ENCODE assay signal across 25 cellular contexts in genomic region chr2:40872580-40872979, GRCh38.
DNase-seq lines count a peak whose midpoint lies in the region; ATAC-seq, FAIRE-seq and TF ChIP-seq lines count a peak whose summit lies in the region.
"Had no signal": no experiment of that assay in that cellular context is flagged by ENCODE, and none has a peak within 500 bp of the region (broad histone marks: within the 10 kb centered on the region; RNA-seq: fewer than 3 reads in every experiment).

No MANE protein-coding gene starts in this region.

- DNase-seq in NCI-H748 treated with DMSO at 0.1 percent for 48 hours (lab: John Stamatoyannopoulos, UW) = peak; percentile 15
- DNase-seq in NCI-H748 (lab: John Stamatoyannopoulos, UW; ENCODE audit: unreplicated experiment) = no peak
- no peak for DNase-seq in omental fat pad (ENCODE audit: low spot score)
- no peak for DNase-seq in ovary
- DNase-seq in OCI-M2 (lab: John Stamatoyannopoulos, UW; ENCODE audit: unreplicated experiment) = no peak
- DNase-seq: 8988T; AML-193; Calu3; CD8-positive, alpha-beta memory T cell; DMS153; NCI-H1092 treated with DMSO at 0.1 percent for 48 hours; NCI-H146; NCI-H2029; NCI-H2171; NCI-H446; NCI-H526 had no signal

- no peaks in the 10 kb centered on the region for H3K9me2 ChIP-seq in Loucy (replicated peaks; ENCODE audit: low read depth, low read length)

- TF ChIP-seq CTCF in Loucy (conservative IDR thresholded peaks at IDR 0.05; ENCODE audit: low read length) = no peak
- no peak for TF ChIP-seq CTCF in omental fat pad (IDR thresholded peaks at IDR 0.05)
- no peak for TF ChIP-seq CTCF in ovary (IDR thresholded peaks at IDR 0.05)

- WGBS in ovary, 3 donors = 13 to 31% (median 19%) methylated on average over 2 of the region's 2 CpGs

- no peak overlapping the region for H3K4me3 ChIP-seq in Loucy (ENCODE audit: low read length, poor library complexity, severe bottlenecking)
- H3K4me3 ChIP-seq in ovary = no peak overlapping the region
- H3K4me3 ChIP-seq: HAP-1, K562 had no signal

- ATAC-seq in GM21515 (IDR thresholded peaks at IDR 0.05; ENCODE audit: unreplicated experiment) (no peak), omental fat pad (ENCODE audit: low FRiP score) (no peak)
- ATAC-seq: HepG2, K562, Right ventricle myocardium inferior had no signal

- FAIRE-seq in TTC549 (lab: Jason Lieb, UNC) = peak; percentile 26
- FAIRE-seq: HepG2, K562 had no signal

- no peak overlapping the region for H3K27ac ChIP-seq in ovary
- H3K27ac ChIP-seq: C4-2B, HL-60 had no signal

- H4K20me1 ChIP-seq in Loucy (ENCODE audit: insufficient read depth, low read length, poor library complexity, severe bottlenecking) = no peaks in the 10 kb centered on the region

- H3K27me3 ChIP-seq in Loucy (ENCODE audit: insufficient read depth, low read length, poor library complexity, severe bottlenecking) (no peaks in the 10 kb centered on the region), ovary (no peaks in the 10 kb centered on the region)

- H3K79me2 ChIP-seq in Loucy (ENCODE audit: insufficient read depth, low read length) = no peaks in the 10 kb centered on the region

- TF ChIP-seq POLR2A in ovary (IDR thresholded peaks at IDR 0.05) = no peak

- H3K9me3 ChIP-seq in Loucy (ENCODE audit: insufficient read depth, low read depth, low read length) (no peaks in the 10 kb centered on the region), ovary (no peaks in the 10 kb centered on the region)
- H3K9me3 ChIP-seq: HAP-1 had no signal

- H3K36me3 ChIP-seq in Loucy (ENCODE audit: insufficient read depth, low read length) (no peaks in the 10 kb centered on the region), ovary (no peaks in the 10 kb centered on the region)
- H3K36me3 ChIP-seq: HAP-1 had no signal

- H3K9ac ChIP-seq in Loucy (ENCODE audit: low read depth, low read length, poor library complexity, severe bottlenecking) = no peak overlapping the region

- intact Hi-C loops in ovary (cut with DNase I) = no loop called here

- H2AFZ ChIP-seq in Loucy (ENCODE audit: low read length) = peak overlapping the region; percentile 86; the same call in 1 of the 2 replicates

- no peaks in the 10 kb centered on the region for H3F3A ChIP-seq in Loucy (ENCODE audit: low read depth)

- H3K4me1 ChIP-seq in Loucy (ENCODE audit: insufficient read depth, low read length, poor library complexity, severe bottlenecking) (no peaks in the 10 kb centered on the region), ovary (ENCODE audit: insufficient read depth) (no peaks in the 10 kb centered on the region)

- TF ChIP-seq EP300 in ovary (IDR thresholded peaks at IDR 0.05) = no peak

- H3K4me2 ChIP-seq in Loucy (ENCODE audit: low read depth, low read length, poor library complexity, severe bottlenecking) = peak overlapping the region; percentile 35
